31 cellular contexts compared by ENCODE assay signal in genomic region chr4:16162891-16163290, GRCh38.
"Had no signal": no experiment of that assay in that cellular context is flagged by ENCODE, and none has a peak within 500 bp of the region (broad histone marks: within the 10 kb centered on the region; RNA-seq: fewer than 3 reads in every experiment).

No MANE protein-coding gene starts in this region.

- H3K9me3 Mint-ChIP-seq: activated CD8-positive, alpha-beta T cell treated with anti-CD3 and anti-CD28 coated beads for 36 hours; activated naive CD4-positive, alpha-beta T cell treated with anti-CD3 and anti-CD28 coated beads, Interleukin-2, amount 10 ng/mL, durations not matched to agents 7 days and 5 days; activated naive CD8-positive, alpha-beta T cell treated with anti-CD3 and anti-CD28 coated beads for 36 hours; activated naive CD8-positive, alpha-beta T cell treated with anti-CD3 and anti-CD28 coated beads, Interleukin-2, amount 50 U/mL, for 24 hours; brain; central memory CD8-positive, alpha-beta T cell; dendritic cell treated with granulocyte-macrophage colony-stimulating factor and Interleukin-4, amounts not matched to agents 40 ng/mL and 50 ng/mL, for 4 days; endodermal cell had no signal

- H3K27ac ChIP-seq: adrenal gland, breast epithelium, coronary artery, dorsolateral prefrontal cortex, esophagus muscularis mucosa, foreskin keratinocyte, gastrocnemius medialis, heart right ventricle had no signal

- H3K27me3 ChIP-seq: adrenal gland, breast epithelium, dorsolateral prefrontal cortex, esophagus muscularis mucosa, foreskin keratinocyte, gastrocnemius medialis, heart right ventricle had no signal

- H3K4me3 ChIP-seq: adrenal gland, breast epithelium, coronary artery, dorsolateral prefrontal cortex, esophagus muscularis mucosa, gastrocnemius medialis, heart right ventricle had no signal

- H3K36me3 ChIP-seq: breast epithelium had no signal

- H3K27ac Mint-ChIP-seq: activated CD4-positive, alpha-beta T cell treated with anti-CD3 and anti-CD28 coated beads for 36 hours; activated CD8-positive, alpha-beta T cell treated with anti-CD3 and anti-CD28 coated beads for 36 hours; activated naive CD4-positive, alpha-beta T cell treated with anti-CD3 and anti-CD28 coated beads, Interleukin-2, amount 10 ng/mL, durations not matched to agents 7 days and 5 days; activated naive CD8-positive, alpha-beta T cell treated with anti-CD3 and anti-CD28 coated beads for 36 hours; activated naive CD8-positive, alpha-beta T cell treated with anti-CD3 and anti-CD28 coated beads, Interleukin-2, amount 50 U/mL, for 24 hours; endodermal cell had no signal

- ATAC-seq: activated CD4-positive, alpha-beta T cell treated with anti-CD3 and anti-CD28 coated beads for 36 hours; activated CD8-positive, alpha-beta T cell treated with anti-CD3 and anti-CD28 coated beads for 36 hours; activated naive CD8-positive, alpha-beta T cell treated with anti-CD3 and anti-CD28 coated beads, Interleukin-2, amount 50 U/mL, for 24 hours; foreskin keratinocyte; gastrocnemius medialis; heart right ventricle had no signal

- H3K4me1 Mint-ChIP-seq: activated CD4-positive, alpha-beta T cell treated with anti-CD3 and anti-CD28 coated beads for 36 hours; central memory CD8-positive, alpha-beta T cell had no signal

- H3K9me3 ChIP-seq: adrenal gland, breast epithelium, esophagus muscularis mucosa, gastrocnemius medialis had no signal

- DNase-seq: activated CD4-positive, alpha-beta T cell treated with anti-CD3 and anti-CD28 coated beads for 36 hours; activated CD4-positive, alpha-beta T cell treated with anti-CD3 and anti-CD28 coated beads, Interleukin-2, amount 50 U/mL, for 1 hour; activated CD4-positive, alpha-beta T cell treated with anti-CD3 and anti-CD28 coated beads, Interleukin-2, amount 50 U/mL, for 48 hours; activated CD4-positive, CD25-positive, alpha-beta regulatory T cell; activated CD4-positive, CD25-positive, alpha-beta regulatory T cell treated with anti-CD3 and anti-CD28 coated beads, Interleukin-2, amount 50 U/mL, for 72 hours; activated CD8-positive, alpha-beta memory T cell treated with anti-CD3 and anti-CD28 coated beads for 24 hours; activated CD8-positive, alpha-beta T cell treated with anti-CD3 and anti-CD28 coated beads for 36 hours; activated gamma-delta T cell; activated naive CD4-positive, alpha-beta T cell; activated naive CD4-positive, alpha-beta T cell treated with anti-CD3 and anti-CD28 coated beads, Interleukin-2, amount 10 ng/mL, durations not matched to agents 7 days and 5 days; activated naive CD8-positive, alpha-beta T cell treated with anti-CD3 and anti-CD28 coated beads for 36 hours; activated naive CD8-positive, alpha-beta T cell treated with anti-CD3 and anti-CD28 coated beads, Interleukin-2, amount 50 U/mL, for 24 hours; activated T-cell treated with anti-CD3 and anti-CD28 coated beads, Interleukin-2, amount 50 U/mL, for 48 hours; amygdala; aorta; dorsolateral prefrontal cortex; effector memory CD4-positive, alpha-beta T cell; endodermal cell; erythroblast; foreskin keratinocyte; gastrocnemius medialis; glutamatergic neuron; heart right ventricle; T-helper 2 cell had no signal

- H3K27me3 Mint-ChIP-seq: activated CD4-positive, alpha-beta T cell treated with anti-CD3 and anti-CD28 coated beads for 36 hours; activated CD8-positive, alpha-beta T cell treated with anti-CD3 and anti-CD28 coated beads for 36 hours; activated naive CD4-positive, alpha-beta T cell treated with anti-CD3 and anti-CD28 coated beads, Interleukin-2, amount 10 ng/mL, durations not matched to agents 7 days and 5 days; activated naive CD8-positive, alpha-beta T cell treated with anti-CD3 and anti-CD28 coated beads for 36 hours; activated naive CD8-positive, alpha-beta T cell treated with anti-CD3 and anti-CD28 coated beads, Interleukin-2, amount 50 U/mL, for 24 hours; brain; central memory CD8-positive, alpha-beta T cell; dendritic cell treated with granulocyte-macrophage colony-stimulating factor and Interleukin-4, amounts not matched to agents 40 ng/mL and 50 ng/mL, for 4 days had no signal

- H3K4me1 ChIP-seq: breast epithelium, foreskin keratinocyte had no signal

- H3K4me3 Mint-ChIP-seq: activated CD4-positive, alpha-beta T cell treated with anti-CD3 and anti-CD28 coated beads for 36 hours; activated CD8-positive, alpha-beta T cell treated with anti-CD3 and anti-CD28 coated beads for 36 hours; activated naive CD4-positive, alpha-beta T cell treated with anti-CD3 and anti-CD28 coated beads, Interleukin-2, amount 10 ng/mL, durations not matched to agents 7 days and 5 days; activated naive CD8-positive, alpha-beta T cell treated with anti-CD3 and anti-CD28 coated beads for 36 hours; activated naive CD8-positive, alpha-beta T cell treated with anti-CD3 and anti-CD28 coated beads, Interleukin-2, amount 50 U/mL, for 24 hours; brain; central memory CD8-positive, alpha-beta T cell; dendritic cell treated with granulocyte-macrophage colony-stimulating factor and Interleukin-4, amounts not matched to agents 40 ng/mL and 50 ng/mL, for 4 days; endodermal cell had no signal
